ENCODE assay signal across 13 cellular contexts in the genomic region with DNA sequence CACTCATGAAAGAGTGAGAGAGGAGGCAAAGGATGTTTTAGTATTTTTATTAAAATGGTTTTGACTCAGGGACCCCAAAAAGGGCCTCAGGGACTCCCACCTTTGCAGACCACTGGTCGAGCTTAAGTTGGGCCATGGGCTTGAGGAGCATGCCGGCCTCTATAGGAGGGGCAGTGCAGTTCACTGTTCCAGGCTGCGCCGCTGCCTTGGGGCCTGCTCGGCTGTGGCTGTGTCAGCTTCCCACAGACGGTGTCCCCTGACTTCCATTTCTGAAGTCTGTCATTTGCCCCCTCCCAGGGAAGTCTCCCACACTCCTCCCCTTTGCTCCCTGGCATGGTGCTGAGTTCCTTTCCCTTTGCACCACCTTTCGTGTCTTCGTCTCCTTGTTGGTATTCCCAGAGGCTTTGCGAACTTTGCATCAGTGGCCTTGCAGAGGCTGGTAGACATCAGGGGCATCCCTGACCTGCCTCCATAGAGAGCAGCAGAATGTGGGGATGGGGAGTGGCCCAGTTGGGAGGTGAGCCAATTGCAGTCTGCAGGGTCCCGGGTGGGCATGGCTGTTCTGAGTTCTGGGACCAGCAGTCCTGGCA.
"Had no signal": no experiment of that assay in that cellular context is flagged by ENCODE, and none has a peak within 500 bp of the region (broad histone marks: within the 10 kb centered on the region; RNA-seq: fewer than 3 reads in every experiment).

No MANE protein-coding gene starts in this region.

- DNase-seq: activated CD4-positive, alpha-beta T cell treated with anti-CD3 and anti-CD28 coated beads, Interleukin-2, amount 10 ng/mL, durations not matched to agents 24 days and 14 days; activated CD8-positive, alpha-beta memory T cell treated with anti-CD3 and anti-CD28 coated beads for 24 hours; amygdala; cerebellar nuclear complex; left ventricle myocardium inferior; mesenchymal stem cell; stimulated activated CD4-positive, alpha-beta T cell treated with anti-CD3 and anti-CD28 coated beads, Interleukin-1b, Interleukin-23, amount 100 ng/mL, for 48 hours; T-helper 9 cell had no signal

- H3K4me3 ChIP-seq: dorsolateral prefrontal cortex, left ventricle myocardium inferior, pancreas had no signal

- ATAC-seq: activated T-helper 17 cell treated with anti-CD3 and anti-CD28 coated beads, Interleukin-2, amount 50 U/mL, for 72 hours; esophagus mucosa; pancreas; stimulated activated memory B cell treated with anti-CD40 and anti-IgM and Interleukin-4, amounts not matched to agents 10 μg/mL and 1 μg/mL and 100 μg/mL, for 72 hours had no signal

- H3K27ac ChIP-seq: left ventricle myocardium inferior, pancreas had no signal

- H3K9me3 ChIP-seq: left ventricle myocardium inferior, pancreas had no signal

- H3K27me3 ChIP-seq: dorsolateral prefrontal cortex, pancreas had no signal

- H3K36me3 ChIP-seq: pancreas had no signal
